ENCODE assay signal across 2 cellular contexts in the genomic region with DNA sequence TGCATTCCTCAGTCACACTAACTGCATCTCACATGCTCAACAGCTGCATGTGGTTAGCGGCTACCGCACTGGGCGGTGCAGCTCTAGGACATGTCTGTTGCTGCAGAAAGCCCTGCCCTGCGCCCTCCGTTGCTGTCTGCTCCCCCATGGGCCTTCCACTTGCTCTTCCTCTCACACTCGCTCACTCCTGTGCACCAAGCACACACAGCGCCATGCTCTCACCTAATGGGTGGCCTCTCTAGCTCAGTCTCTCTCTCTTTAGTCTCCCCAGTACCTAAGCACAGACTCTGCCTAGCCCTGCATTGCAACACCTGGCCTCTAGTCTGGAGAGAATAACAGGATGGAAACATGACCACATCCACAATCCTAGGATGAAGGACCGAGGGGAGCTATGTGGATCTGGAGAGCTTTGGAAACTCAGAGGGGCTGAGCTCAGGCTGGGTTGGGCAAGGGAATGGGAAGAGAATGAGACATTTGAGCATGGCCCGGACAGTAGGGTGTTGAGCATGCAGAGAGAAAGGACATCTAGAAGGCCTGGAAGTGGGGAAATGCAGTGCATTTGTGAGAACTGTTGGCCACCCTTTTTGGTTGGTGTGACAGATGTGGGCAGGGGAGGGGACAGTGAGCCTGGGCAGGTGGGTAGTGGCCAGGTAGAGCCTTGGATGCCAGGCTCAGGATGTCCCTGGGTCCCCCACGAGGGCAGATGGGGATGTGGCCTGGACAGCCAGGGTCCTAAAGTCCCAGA.
TF ChIP-seq lines count a peak whose summit lies in the region.

No MANE protein-coding gene starts in this region.

TF ChIP-seq in WTC11, 78 proteins besides CTCF, POLR2A, EP300 and RAD21:
- no peak for TF ChIP-seq ZNF396 (CRISPR knock-in tag; IDR thresholded peaks at IDR 0.05; ENCODE audit: borderline replicate concordance)
- TF ChIP-seq NFE2L1 (CRISPR knock-in tag; IDR thresholded peaks at IDR 0.05) = no peak
- no peak for TF ChIP-seq JUN (CRISPR knock-in tag; IDR thresholded peaks at IDR 0.05)
- TF ChIP-seq ZNF219 (CRISPR knock-in tag; IDR thresholded peaks at IDR 0.05; ENCODE audit: borderline replicate concordance) = no peak
- TF ChIP-seq ZNF263 (CRISPR knock-in tag; IDR thresholded peaks at IDR 0.05; ENCODE audit: low read depth) = no peak
- no peak for TF ChIP-seq SMAD4 (CRISPR knock-in tag; IDR thresholded peaks at IDR 0.05)
- TF ChIP-seq HMGA2 (CRISPR knock-in tag; IDR thresholded peaks at IDR 0.05) = no peak
- no peak for TF ChIP-seq FOXK1 (CRISPR knock-in tag; IDR thresholded peaks at IDR 0.05)
- no peak for TF ChIP-seq ETV6 (CRISPR knock-in tag; IDR thresholded peaks at IDR 0.05)
- TF ChIP-seq, protein P1, sequence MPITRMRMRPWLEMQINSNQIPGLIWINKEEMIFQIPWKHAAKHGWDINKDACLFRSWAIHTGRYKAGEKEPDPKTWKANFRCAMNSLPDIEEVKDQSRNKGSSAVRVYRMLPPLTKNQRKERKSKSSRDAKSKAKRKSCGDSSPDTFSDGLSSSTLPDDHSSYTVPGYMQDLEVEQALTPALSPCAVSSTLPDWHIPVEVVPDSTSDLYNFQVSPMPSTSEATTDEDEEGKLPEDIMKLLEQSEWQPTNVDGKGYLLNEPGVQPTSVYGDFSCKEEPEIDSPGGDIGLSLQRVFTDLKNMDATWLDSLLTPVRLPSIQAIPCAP (CRISPR knock-in tag; IDR thresholded peaks at IDR 0.05) = no peak
- TF ChIP-seq FOXJ3 (CRISPR knock-in tag; IDR thresholded peaks at IDR 0.05; ENCODE audit: borderline replicate concordance) = no peak
- no peak for TF ChIP-seq ESRRA (CRISPR knock-in tag; IDR thresholded peaks at IDR 0.05; ENCODE audit: borderline replicate concordance)
- no peak for TF ChIP-seq RELA (CRISPR knock-in tag; IDR thresholded peaks at IDR 0.05; ENCODE audit: borderline replicate concordance)
- TF ChIP-seq IRF2 (CRISPR knock-in tag; IDR thresholded peaks at IDR 0.05; ENCODE audit: borderline replicate concordance, low read depth) = no peak
- TF ChIP-seq, protein P2, sequence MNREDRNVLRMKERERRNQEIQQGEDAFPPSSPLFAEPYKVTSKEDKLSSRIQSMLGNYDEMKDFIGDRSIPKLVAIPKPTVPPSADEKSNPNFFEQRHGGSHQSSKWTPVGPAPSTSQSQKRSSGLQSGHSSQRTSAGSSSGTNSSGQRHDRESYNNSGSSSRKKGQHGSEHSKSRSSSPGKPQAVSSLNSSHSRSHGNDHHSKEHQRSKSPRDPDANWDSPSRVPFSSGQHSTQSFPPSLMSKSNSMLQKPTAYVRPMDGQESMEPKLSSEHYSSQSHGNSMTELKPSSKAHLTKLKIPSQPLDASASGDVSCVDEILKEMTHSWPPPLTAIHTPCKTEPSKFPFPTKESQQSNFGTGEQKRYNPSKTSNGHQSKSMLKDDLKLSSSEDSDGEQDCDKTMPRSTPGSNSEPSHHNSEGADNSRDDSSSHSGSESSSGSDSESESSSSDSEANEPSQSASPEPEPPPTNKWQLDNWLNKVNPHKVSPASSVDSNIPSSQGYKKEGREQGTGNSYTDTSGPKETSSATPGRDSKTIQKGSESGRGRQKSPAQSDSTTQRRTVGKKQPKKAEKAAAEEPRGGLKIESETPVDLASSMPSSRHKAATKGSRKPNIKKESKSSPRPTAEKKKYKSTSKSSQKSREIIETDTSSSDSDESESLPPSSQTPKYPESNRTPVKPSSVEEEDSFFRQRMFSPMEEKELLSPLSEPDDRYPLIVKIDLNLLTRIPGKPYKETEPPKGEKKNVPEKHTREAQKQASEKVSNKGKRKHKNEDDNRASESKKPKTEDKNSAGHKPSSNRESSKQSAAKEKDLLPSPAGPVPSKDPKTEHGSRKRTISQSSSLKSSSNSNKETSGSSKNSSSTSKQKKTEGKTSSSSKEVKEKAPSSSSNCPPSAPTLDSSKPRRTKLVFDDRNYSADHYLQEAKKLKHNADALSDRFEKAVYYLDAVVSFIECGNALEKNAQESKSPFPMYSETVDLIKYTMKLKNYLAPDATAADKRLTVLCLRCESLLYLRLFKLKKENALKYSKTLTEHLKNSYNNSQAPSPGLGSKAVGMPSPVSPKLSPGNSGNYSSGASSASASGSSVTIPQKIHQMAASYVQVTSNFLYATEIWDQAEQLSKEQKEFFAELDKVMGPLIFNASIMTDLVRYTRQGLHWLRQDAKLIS (CRISPR knock-in tag; IDR thresholded peaks at IDR 0.05; ENCODE audit: borderline replicate concordance) = no peak
- TF ChIP-seq ZNF121 (CRISPR knock-in tag; IDR thresholded peaks at IDR 0.05) = no peak

TF ChIP-seq in HepG2, 621 proteins besides CTCF, POLR2A, EP300 and RAD21 (continues in another document):
- TF ChIP-seq ZSCAN29 (CRISPR knock-in tag; conservative IDR thresholded peaks at IDR 0.05) (no peak), EEA1 (CRISPR knock-in tag; IDR thresholded peaks at IDR 0.05; ENCODE audit: borderline replicate concordance) (no peak), MED13 (CRISPR knock-in tag; IDR thresholded peaks at IDR 0.05) (no peak), TCF7L2 (IDR thresholded peaks at IDR 0.05; ENCODE audit: low read depth, low read length) (no peak), RBM39 (IDR thresholded peaks at IDR 0.05; ENCODE audit: low read depth, low read length, poor library complexity, severe bottlenecking) (no peak), CCDC6 (CRISPR knock-in tag; IDR thresholded peaks at IDR 0.05) (no peak), TP53 (CRISPR knock-in tag; conservative IDR thresholded peaks at IDR 0.05) (no peak), HNRNPL (IDR thresholded peaks at IDR 0.05; ENCODE audit: low read depth, low read length) (no peak), TBX2 (CRISPR knock-in tag; IDR thresholded peaks at IDR 0.05; ENCODE audit: borderline replicate concordance) (no peak), ZNF616 (CRISPR knock-in tag; IDR thresholded peaks at IDR 0.05; ENCODE audit: low read depth) (no peak), ZNF672 (CRISPR knock-in tag; IDR thresholded peaks at IDR 0.05) (no peak), BRD4 (CRISPR knock-in tag; IDR thresholded peaks at IDR 0.05) (no peak), ZNF274 (CRISPR knock-in tag; IDR thresholded peaks at IDR 0.05) (peak; percentile 39; the same call in 1 of the 2 replicates), ZNF724P (CRISPR knock-in tag; IDR thresholded peaks at IDR 0.05; ENCODE audit: borderline replicate concordance) (no peak), ZNF792 (CRISPR knock-in tag; IDR thresholded peaks at IDR 0.05) (0 out of 2 replicates have a peak, but pooled peaks have one; percentile 9), ZNF382 (CRISPR knock-in tag; IDR thresholded peaks at IDR 0.05; ENCODE audit: borderline replicate concordance) (no peak), CEBPB (IDR thresholded peaks at IDR 0.05; ENCODE audit: borderline replicate concordance, low read depth, low read length) (peak; percentile 74; the same call in 1 of the 2 replicates), SETDB1 (CRISPR knock-in tag; IDR thresholded peaks at IDR 0.05; ENCODE audit: borderline replicate concordance) (no peak), ESRRA (CRISPR knock-in tag; IDR thresholded peaks at IDR 0.05; ENCODE audit: low read depth) (no peak)
- TF ChIP-seq, protein P3, sequence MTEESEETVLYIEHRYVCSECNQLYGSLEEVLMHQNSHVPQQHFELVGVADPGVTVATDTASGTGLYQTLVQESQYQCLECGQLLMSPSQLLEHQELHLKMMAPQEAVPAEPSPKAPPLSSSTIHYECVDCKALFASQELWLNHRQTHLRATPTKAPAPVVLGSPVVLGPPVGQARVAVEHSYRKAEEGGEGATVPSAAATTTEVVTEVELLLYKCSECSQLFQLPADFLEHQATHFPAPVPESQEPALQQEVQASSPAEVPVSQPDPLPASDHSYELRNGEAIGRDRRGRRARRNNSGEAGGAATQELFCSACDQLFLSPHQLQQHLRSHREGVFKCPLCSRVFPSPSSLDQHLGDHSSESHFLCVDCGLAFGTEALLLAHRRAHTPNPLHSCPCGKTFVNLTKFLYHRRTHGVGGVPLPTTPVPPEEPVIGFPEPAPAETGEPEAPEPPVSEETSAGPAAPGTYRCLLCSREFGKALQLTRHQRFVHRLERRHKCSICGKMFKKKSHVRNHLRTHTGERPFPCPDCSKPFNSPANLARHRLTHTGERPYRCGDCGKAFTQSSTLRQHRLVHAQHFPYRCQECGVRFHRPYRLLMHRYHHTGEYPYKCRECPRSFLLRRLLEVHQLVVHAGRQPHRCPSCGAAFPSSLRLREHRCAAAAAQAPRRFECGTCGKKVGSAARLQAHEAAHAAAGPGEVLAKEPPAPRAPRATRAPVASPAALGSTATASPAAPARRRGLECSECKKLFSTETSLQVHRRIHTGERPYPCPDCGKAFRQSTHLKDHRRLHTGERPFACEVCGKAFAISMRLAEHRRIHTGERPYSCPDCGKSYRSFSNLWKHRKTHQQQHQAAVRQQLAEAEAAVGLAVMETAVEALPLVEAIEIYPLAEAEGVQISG (CRISPR knock-in tag; IDR thresholded peaks at IDR 0.05) = 0 out of 2 replicates have a peak, but pooled peaks have one; percentile 44
- TF ChIP-seq, protein P4, sequence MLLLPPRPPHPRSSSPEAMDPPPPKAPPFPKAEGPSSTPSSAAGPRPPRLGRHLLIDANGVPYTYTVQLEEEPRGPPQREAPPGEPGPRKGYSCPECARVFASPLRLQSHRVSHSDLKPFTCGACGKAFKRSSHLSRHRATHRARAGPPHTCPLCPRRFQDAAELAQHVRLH (CRISPR knock-in tag; IDR thresholded peaks at IDR 0.05; ENCODE audit: borderline replicate concordance, low read depth) = no peak
- TF ChIP-seq, protein P5, sequence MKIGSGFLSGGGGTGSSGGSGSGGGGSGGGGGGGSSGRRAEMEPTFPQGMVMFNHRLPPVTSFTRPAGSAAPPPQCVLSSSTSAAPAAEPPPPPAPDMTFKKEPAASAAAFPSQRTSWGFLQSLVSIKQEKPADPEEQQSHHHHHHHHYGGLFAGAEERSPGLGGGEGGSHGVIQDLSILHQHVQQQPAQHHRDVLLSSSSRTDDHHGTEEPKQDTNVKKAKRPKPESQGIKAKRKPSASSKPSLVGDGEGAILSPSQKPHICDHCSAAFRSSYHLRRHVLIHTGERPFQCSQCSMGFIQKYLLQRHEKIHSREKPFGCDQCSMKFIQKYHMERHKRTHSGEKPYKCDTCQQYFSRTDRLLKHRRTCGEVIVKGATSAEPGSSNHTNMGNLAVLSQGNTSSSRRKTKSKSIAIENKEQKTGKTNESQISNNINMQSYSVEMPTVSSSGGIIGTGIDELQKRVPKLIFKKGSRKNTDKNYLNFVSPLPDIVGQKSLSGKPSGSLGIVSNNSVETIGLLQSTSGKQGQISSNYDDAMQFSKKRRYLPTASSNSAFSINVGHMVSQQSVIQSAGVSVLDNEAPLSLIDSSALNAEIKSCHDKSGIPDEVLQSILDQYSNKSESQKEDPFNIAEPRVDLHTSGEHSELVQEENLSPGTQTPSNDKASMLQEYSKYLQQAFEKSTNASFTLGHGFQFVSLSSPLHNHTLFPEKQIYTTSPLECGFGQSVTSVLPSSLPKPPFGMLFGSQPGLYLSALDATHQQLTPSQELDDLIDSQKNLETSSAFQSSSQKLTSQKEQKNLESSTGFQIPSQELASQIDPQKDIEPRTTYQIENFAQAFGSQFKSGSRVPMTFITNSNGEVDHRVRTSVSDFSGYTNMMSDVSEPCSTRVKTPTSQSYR (CRISPR knock-in tag; IDR thresholded peaks at IDR 0.05; ENCODE audit: borderline replicate concordance) = no peak
- TF ChIP-seq, protein P6, sequence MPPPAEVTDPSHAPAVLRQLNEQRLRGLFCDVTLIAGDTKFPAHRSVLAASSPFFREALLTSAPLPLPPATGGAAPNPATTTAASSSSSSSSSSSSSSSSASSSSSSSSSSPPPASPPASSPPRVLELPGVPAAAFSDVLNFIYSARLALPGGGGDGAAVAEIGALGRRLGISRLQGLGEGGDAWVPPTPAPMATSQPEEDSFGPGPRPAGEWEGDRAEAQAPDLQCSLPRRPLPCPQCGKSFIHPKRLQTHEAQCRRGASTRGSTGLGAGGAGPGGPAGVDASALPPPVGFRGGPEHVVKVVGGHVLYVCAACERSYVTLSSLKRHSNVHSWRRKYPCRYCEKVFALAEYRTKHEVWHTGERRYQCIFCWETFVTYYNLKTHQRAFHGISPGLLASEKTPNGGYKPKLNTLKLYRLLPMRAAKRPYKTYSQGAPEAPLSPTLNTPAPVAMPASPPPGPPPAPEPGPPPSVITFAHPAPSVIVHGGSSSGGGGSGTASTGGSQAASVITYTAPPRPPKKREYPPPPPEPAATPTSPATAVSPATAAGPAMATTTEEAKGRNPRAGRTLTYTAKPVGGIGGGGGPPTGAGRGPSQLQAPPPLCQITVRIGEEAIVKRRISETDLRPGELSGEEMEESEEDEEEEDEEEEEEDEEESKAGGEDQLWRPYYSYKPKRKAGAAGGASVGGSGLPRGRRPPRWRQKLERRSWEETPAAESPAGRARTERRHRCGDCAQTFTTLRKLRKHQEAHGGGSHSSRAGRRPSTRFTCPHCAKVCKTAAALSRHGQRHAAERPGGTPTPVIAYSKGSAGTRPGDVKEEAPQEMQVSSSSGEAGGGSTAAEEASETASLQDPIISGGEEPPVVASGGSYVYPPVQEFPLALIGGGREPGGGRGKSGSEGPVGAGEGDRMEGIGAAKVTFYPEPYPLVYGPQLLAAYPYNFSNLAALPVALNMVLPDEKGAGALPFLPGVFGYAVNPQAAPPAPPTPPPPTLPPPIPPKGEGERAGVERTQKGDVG (CRISPR knock-in tag; IDR thresholded peaks at IDR 0.05; ENCODE audit: borderline replicate concordance) = 0 out of 2 replicates have a peak, but pooled peaks have one; percentile 30
- TF ChIP-seq, protein P7, sequence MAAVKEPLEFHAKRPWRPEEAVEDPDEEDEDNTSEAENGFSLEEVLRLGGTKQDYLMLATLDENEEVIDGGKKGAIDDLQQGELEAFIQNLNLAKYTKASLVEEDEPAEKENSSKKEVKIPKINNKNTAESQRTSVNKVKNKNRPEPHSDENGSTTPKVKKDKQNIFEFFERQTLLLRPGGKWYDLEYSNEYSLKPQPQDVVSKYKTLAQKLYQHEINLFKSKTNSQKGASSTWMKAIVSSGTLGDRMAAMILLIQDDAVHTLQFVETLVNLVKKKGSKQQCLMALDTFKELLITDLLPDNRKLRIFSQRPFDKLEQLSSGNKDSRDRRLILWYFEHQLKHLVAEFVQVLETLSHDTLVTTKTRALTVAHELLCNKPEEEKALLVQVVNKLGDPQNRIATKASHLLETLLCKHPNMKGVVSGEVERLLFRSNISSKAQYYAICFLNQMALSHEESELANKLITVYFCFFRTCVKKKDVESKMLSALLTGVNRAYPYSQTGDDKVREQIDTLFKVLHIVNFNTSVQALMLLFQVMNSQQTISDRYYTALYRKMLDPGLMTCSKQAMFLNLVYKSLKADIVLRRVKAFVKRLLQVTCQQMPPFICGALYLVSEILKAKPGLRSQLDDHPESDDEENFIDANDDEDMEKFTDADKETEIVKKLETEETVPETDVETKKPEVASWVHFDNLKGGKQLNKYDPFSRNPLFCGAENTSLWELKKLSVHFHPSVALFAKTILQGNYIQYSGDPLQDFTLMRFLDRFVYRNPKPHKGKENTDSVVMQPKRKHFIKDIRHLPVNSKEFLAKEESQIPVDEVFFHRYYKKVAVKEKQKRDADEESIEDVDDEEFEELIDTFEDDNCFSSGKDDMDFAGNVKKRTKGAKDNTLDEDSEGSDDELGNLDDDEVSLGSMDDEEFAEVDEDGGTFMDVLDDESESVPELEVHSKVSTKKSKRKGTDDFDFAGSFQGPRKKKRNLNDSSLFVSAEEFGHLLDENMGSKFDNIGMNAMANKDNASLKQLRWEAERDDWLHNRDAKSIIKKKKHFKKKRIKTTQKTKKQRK (IDR thresholded peaks at IDR 0.05; ENCODE audit: low read length) = no peak
- TF ChIP-seq, protein P8, sequence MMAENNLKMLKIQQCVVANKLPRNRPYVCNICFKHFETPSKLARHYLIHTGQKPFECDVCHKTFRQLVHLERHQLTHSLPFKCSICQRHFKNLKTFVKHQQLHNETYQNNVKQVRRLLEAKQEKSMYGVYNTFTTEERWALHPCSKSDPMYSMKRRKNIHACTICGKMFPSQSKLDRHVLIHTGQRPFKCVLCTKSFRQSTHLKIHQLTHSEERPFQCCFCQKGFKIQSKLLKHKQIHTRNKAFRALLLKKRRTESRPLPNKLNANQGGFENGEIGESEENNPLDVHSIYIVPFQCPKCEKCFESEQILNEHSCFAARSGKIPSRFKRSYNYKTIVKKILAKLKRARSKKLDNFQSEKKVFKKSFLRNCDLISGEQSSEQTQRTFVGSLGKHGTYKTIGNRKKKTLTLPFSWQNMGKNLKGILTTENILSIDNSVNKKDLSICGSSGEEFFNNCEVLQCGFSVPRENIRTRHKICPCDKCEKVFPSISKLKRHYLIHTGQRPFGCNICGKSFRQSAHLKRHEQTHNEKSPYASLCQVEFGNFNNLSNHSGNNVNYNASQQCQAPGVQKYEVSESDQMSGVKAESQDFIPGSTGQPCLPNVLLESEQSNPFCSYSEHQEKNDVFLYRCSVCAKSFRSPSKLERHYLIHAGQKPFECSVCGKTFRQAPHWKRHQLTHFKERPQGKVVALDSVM (CRISPR knock-in tag; IDR thresholded peaks at IDR 0.05) = no peak
